ENCODE assay signal across 10 cellular contexts in genomic region chr18:23703057-23703986, GRCh38. TPM values are rescaled to one million over a fixed set of nuclear protein-coding genes. Genes with fewer than 3 reads are reported as not detected.
DNase-seq lines count a peak whose midpoint lies in the region; ATAC-seq, FAIRE-seq and TF ChIP-seq lines count a peak whose summit lies in the region.
"Had no signal": no experiment of that assay in that cellular context is flagged by ENCODE, and none has a peak within 500 bp of the region (broad histone marks: within the 10 kb centered on the region; RNA-seq: fewer than 3 reads in every experiment).

No MANE protein-coding gene starts in this region.

- H3K27me3 ChIP-seq in liver (ENCODE audit: control insufficient read depth in 4 of 4, insufficient read depth in 4 of 4, low read length in 3 of 4): no peaks in the 10 kb centered on the region

- no peak for ATAC-seq in GM19351 (IDR thresholded peaks at IDR 0.05; ENCODE audit: unreplicated experiment)

- DNase-seq in COR-L47 (lab: John Stamatoyannopoulos, UW): peak; percentile 61
- no peak for DNase-seq in GM18507 (ENCODE audit: extremely low spot score, insufficient read length, low read depth)
- DNase-seq in NCI-H345 treated with DMSO at 0.1 percent for 48 hours (lab: John Stamatoyannopoulos, UW; ENCODE audit: unreplicated experiment): peak; percentile 19
- peak; percentile 53 for DNase-seq in brain pericyte (ENCODE audit: low read depth, low spot score)
- no peak for DNase-seq in ecto neural progenitor cell (ENCODE audit: low spot score)
- no peak for DNase-seq in SKM-1 treated with dmso at 0.1 percent for 144 hours (lab: John Stamatoyannopoulos, UW; ENCODE audit: unreplicated experiment)

- no peaks in the 10 kb centered on the region for H3K36me3 ChIP-seq in liver (ENCODE audit: control insufficient read depth in 4 of 4, insufficient read depth in 3 of 4, low read depth in 1 of 4, low read length in 3 of 4)

- TF ChIP-seq CTCF in liver (IDR thresholded peaks at IDR 0.05; ENCODE audit: low read depth, low read length, missing input control): peak; percentile 69

- H3K9me3 ChIP-seq in liver (ENCODE audit: control insufficient read depth in 4 of 4, low read length in 3 of 4): peaks cover 0 to 4% (median 0%) of the 10 kb centered on the region in 4 donors

- H3K4me3 ChIP-seq in liver (ENCODE audit: low read depth in 1 of 3, low read length in 3 of 3): no peak overlapping the region

- no peak overlapping the region for H3K9ac ChIP-seq in liver (ENCODE audit: low read depth in 1 of 2, low read length in 2 of 2)

- no peak overlapping the region for H3K27ac ChIP-seq in liver (ENCODE audit: low read depth in 1 of 2, low read length in 2 of 2)

- H3K4me1 ChIP-seq in liver (ENCODE audit: control insufficient read depth in 4 of 4, insufficient read depth in 4 of 4, low read length in 3 of 4): no peaks in the 10 kb centered on the region

- TF ChIP-seq RAD21 in liver (IDR thresholded peaks at IDR 0.05): peak; percentile 95 to 97

- WGBS in liver: 41% methylated on average over 6 of the region's 6 CpGs

- FAIRE-seq in GM18507 (lab: Jason Lieb, UNC): peak; percentile 67

TF ChIP-seq in liver, 16 proteins besides CTCF, POLR2A, EP300 and RAD21:
- TF ChIP-seq EGR1 (IDR thresholded peaks at IDR 0.05; ENCODE audit: low read depth in 2 of 2) (no peak), RXRA (IDR thresholded peaks at IDR 0.05) (no peak), GABPA (IDR thresholded peaks at IDR 0.05 in 1 of 2, conservative IDR thresholded peaks at IDR 0.05 in 1 of 2) (no peak), MAX (IDR thresholded peaks at IDR 0.05) (no peak)

RNA-seq across cellular contexts. Expression of gene LAMA3, which starts 14.1 kb away (rescaled TPM):
- 1 to 10 TPM in 1 of 2 donors, under 1 TPM in 1; 0.28 to 3.9 TPM for total RNA-seq in liver
- under 1 TPM; 0.26 to 0.46 TPM for polyA plus RNA-seq in liver
- total RNA-seq: T-helper 1 cell treated with Interleukin-12 subunit alpha and Interleukin-12 subunit beta and Interleukin-4 antibody, amounts not matched to agents 30 ng/mL and 1 ng/mL, for 36 hours had no signal

RNA-seq across cellular contexts. Expression of gene ANKRD29, which starts 40.6 kb away (rescaled TPM):
- total RNA-seq in liver: under 1 TPM; 0.28 to 0.50 TPM
- under 1 TPM; 0.14 to 0.39 TPM for polyA plus RNA-seq in liver
- total RNA-seq: natural killer cell treated with Interleukin-12 subunit alpha and Interleukin-12 subunit beta and Interleukin-15 and Interleukin-18, amount 100 ng/mL, for 72 hours had no signal

Comparison
In these comparisons a context has a peak if more than half of its experiments do, and no peak if none do; other contexts are left out.
1. DNase-seq: peak in COR-L47 (single experiment), NCI-H345 treated with DMSO at 0.1 percent for 48 hours (single experiment) and brain pericyte (single experiment); none in GM18507 (single experiment), ecto neural progenitor cell (single experiment) and SKM-1 treated with dmso at 0.1 percent for 144 hours (single experiment).